Comparison of ENCODE assay signal across 23 cellular contexts in the genomic region with DNA sequence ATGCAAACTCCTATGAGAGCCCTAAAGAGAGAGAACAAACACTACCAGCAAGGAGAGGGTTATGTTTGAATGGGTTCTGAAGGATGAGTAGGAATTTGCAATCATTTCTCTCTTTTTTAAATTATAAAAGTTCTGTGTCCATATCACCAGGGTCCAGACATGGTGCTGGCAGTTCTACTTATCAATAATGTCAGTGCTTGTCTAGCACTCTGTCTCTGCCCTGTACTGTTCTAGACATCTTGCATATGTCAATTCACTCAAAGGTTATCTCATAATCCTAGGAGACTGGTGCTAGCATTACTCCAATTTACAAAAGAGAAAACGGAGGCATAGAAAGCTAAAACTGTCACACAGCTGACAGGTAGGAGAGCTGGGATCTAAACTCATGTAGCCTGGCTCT.
"Had no signal": no experiment of that assay in that cellular context is flagged by ENCODE, and none has a peak within 500 bp of the region (broad histone marks: within the 10 kb centered on the region; RNA-seq: fewer than 3 reads in every experiment).

No MANE protein-coding gene starts in this region.

- ATAC-seq: activated CD8-positive, alpha-beta T cell treated with anti-CD3 and anti-CD28 coated beads for 36 hours; activated T-cell treated with anti-CD3 and anti-CD28 coated beads, Interleukin-2, amount 50 U/mL, for 72 hours; activated T-helper 17 cell treated with anti-CD3 and anti-CD28 coated beads, Interleukin-2, amount 50 U/mL, for 72 hours; Right ventricle myocardium inferior had no signal

- H3K4me2 ChIP-seq: KMS-11 had no signal

- H3K27ac ChIP-seq: ascending aorta, KMS-11, PC-9, RWPE1 had no signal

- H3K4me3 ChIP-seq: ascending aorta, PC-9 had no signal

- H2AFZ ChIP-seq: PC-9 had no signal

- H3K4me1 ChIP-seq: ascending aorta had no signal

- H3K9me3 ChIP-seq: ascending aorta had no signal

- H3K36me3 ChIP-seq: ascending aorta had no signal

- H3K9ac ChIP-seq: KMS-11 had no signal

- H3K27me3 ChIP-seq: ascending aorta had no signal

- DNase-seq: activated CD4-positive, alpha-beta T cell treated with anti-CD3 and anti-CD28 coated beads, Interleukin-2, amount 10 ng/mL, durations not matched to agents 24 days and 14 days; activated CD4-positive, alpha-beta T cell treated with anti-CD3 and anti-CD28 coated beads, Interleukin-2, amount 50 U/mL, for 4 hours; activated CD8-positive, alpha-beta T cell treated with anti-CD3 and anti-CD28 coated beads for 36 hours; activated effector memory CD4-positive, alpha-beta T cell treated with anti-CD3 and anti-CD28 coated beads, Interleukin-2, amount 50 U/mL, for 16 hours; activated naive CD4-positive, alpha-beta T cell; activated naive CD8-positive, alpha-beta T cell treated with anti-CD3 and anti-CD28 coated beads, Interleukin-2, amount 10 ng/mL, durations not matched to agents 7 days and 5 days; activated T-cell treated with anti-CD3 and anti-CD28 coated beads, Interleukin-2, amount 50 U/mL, for 1 hour; activated T-cell treated with anti-CD3 and anti-CD28 coated beads, Interleukin-2, amount 50 U/mL, for 72 hours; cerebellar nuclear complex; MM.1S; MV-4-11; NCI-H2107; NCI-H2171; NCI-H526; NCI-H748 treated with DMSO at 0.1 percent for 48 hours; NK-92 treated with Interleukin-12 subunit alpha and Interleukin-12 subunit beta, amount 100 ng/mL, for 24 hours; SIG-M5 had no signal
